1 cellular context compared by ENCODE assay signal in genomic region chr15:100602064-100602821, GRCh38.
TF ChIP-seq lines count a peak whose summit lies in the region.

Gene ASB7, plus strand, starts transcription at chr15:100602589. Its CDS starts 9,628 bp downstream, at chr15:100612217.
Gene LINS1, minus strand, starts transcription at chr15:100602184. Its CDS starts 21,342 bp downstream, at chr15:100580842.

TF ChIP-seq in H1, 55 proteins besides CTCF, POLR2A, EP300 and RAD21 (continued from another document):
- no peak for TF ChIP-seq EZH2 (IDR thresholded peaks at IDR 0.05; ENCODE audit: low read depth, low read length, severe bottlenecking)
- TF ChIP-seq MAFK (IDR thresholded peaks at IDR 0.05; ENCODE audit: low read depth, low read length): no peak
- 0 out of 2 replicates have a peak, but pooled peaks have one; percentile 43 for TF ChIP-seq SP1 (IDR thresholded peaks at IDR 0.05; ENCODE audit: low read depth, low read length)
- TF ChIP-seq NRF1 (IDR thresholded peaks at IDR 0.05; ENCODE audit: low read depth, low read length): peak; percentile 97
- TF ChIP-seq FOSL1 (IDR thresholded peaks at IDR 0.05; ENCODE audit: insufficient read depth, low read depth, low read length): no peak
- no peak for TF ChIP-seq KDM1A (IDR thresholded peaks at IDR 0.05; ENCODE audit: borderline replicate concordance, low read length)
- no peak for TF ChIP-seq CBX8 (IDR thresholded peaks at IDR 0.05; ENCODE audit: borderline replicate concordance, low read depth, low read length)
- peak; percentile 79 for TF ChIP-seq KDM4A (IDR thresholded peaks at IDR 0.05; ENCODE audit: low read depth, low read length, severe bottlenecking)
- TF ChIP-seq SIN3A (conservative IDR thresholded peaks at IDR 0.05 in 1 of 2, IDR thresholded peaks at IDR 0.05 in 1 of 2; ENCODE audit: low read depth in 1 of 2, low read length in 2 of 2): peak in 1 of 2 experiments; percentile 81; a peak in 1 of 4 replicates
- no peak for TF ChIP-seq POU5F1 (IDR thresholded peaks at IDR 0.05; ENCODE audit: low read depth, low read length)
- TF ChIP-seq POLR2AphosphoS5 (IDR thresholded peaks at IDR 0.05; ENCODE audit: low read depth, low read length): peak; percentile 13; the same call in 1 of the 2 replicates
- TF ChIP-seq EGR1 (IDR thresholded peaks at IDR 0.05; ENCODE audit: borderline replicate concordance, low read depth, low read length): no peak
- no peak for TF ChIP-seq CEBPB (IDR thresholded peaks at IDR 0.05; ENCODE audit: low read depth, low read length)
- TF ChIP-seq JUN (IDR thresholded peaks at IDR 0.05; ENCODE audit: low read depth, low read length): no peak
- TF ChIP-seq MAX (IDR thresholded peaks at IDR 0.05): 0 out of 2 replicates have a peak, but pooled peaks have one; percentile 11
